In genomic region chr17:45991341-45991740, GRCh38 we compare ENCODE assay signal across 38 cellular contexts. TPM values are rescaled to one million over a fixed set of nuclear protein-coding genes. Genes with fewer than 3 reads are reported as not detected.
"Had no signal": no experiment of that assay in that cellular context is flagged by ENCODE, and none has a peak within 500 bp of the region (broad histone marks: within the 10 kb centered on the region; RNA-seq: fewer than 3 reads in every experiment).

No MANE protein-coding gene starts in this region.

- H3K9me3 ChIP-seq: adrenal gland, body of pancreas, breast epithelium had no signal

- H3K27me3 ChIP-seq: adrenal gland, body of pancreas, brain microvascular endothelial cell, breast epithelium had no signal

- H3K36me3 ChIP-seq: adrenal gland, brain microvascular endothelial cell, breast epithelium, WERI-Rb-1 had no signal

- H3K4me1 ChIP-seq: adrenal gland, body of pancreas, breast epithelium had no signal

- DNase-seq: activated CD4-positive, alpha-beta memory T cell treated with anti-CD3 and anti-CD28 coated beads for 36 hours; activated CD4-positive, alpha-beta T cell treated with anti-CD3 and anti-CD28 coated beads for 4 hours; activated CD4-positive, alpha-beta T cell treated with anti-CD3 and anti-CD28 coated beads, Interleukin-2, amount 10 ng/mL, durations not matched to agents 24 days and 14 days; activated CD4-positive, alpha-beta T cell treated with anti-CD3 and anti-CD28 coated beads, Interleukin-2, amount 50 U/mL, for 1 hour; activated CD4-positive, alpha-beta T cell treated with anti-CD3 and anti-CD28 coated beads, Interleukin-2, amount 50 U/mL, for 4 hours; activated CD4-positive, CD25-positive, alpha-beta regulatory T cell; activated CD8-positive, alpha-beta memory T cell treated with anti-CD3 and anti-CD28 coated beads, Interleukin-2, amount 50 U/mL, for 4 hours; activated CD8-positive, alpha-beta T cell treated with anti-CD3 and anti-CD28 coated beads for 36 hours; activated effector memory CD4-positive, alpha-beta T cell treated with anti-CD3 and anti-CD28 coated beads, Interleukin-2, amount 50 U/mL, for 16 hours; activated gamma-delta T cell treated with Interleukin-2 at 50 U/mL for 16 hours; activated naive CD4-positive, alpha-beta T cell; activated naive CD4-positive, alpha-beta T cell treated with anti-CD3 and anti-CD28 coated beads for 36 hours; activated naive CD4-positive, alpha-beta T cell treated with anti-CD3 and anti-CD28 coated beads, Interleukin-2, amount 50 U/mL, for 16 hours; activated naive CD8-positive, alpha-beta T cell treated with anti-CD3 and anti-CD28 coated beads for 36 hours; activated T-cell treated with anti-CD3 and anti-CD28 coated beads for 4 hours; activated T-cell treated with anti-CD3 and anti-CD28 coated beads, Interleukin-2, amount 50 U/mL, for 1 hour; activated T-cell treated with anti-CD3 and anti-CD28 coated beads, Interleukin-2, amount 50 U/mL, for 4 hours; activated T-cell treated with anti-CD3 and anti-CD28 coated beads, Interleukin-2, amount 50 U/mL, for 72 hours; adrenal gland; amniotic stem cell; body of pancreas; brain microvascular endothelial cell; central memory CD4-positive, alpha-beta T cell; T-helper 1 cell; T-helper 2 cell; T-helper 9 cell; WERI-Rb-1 had no signal

- ATAC-seq: activated CD4-positive, CD25-positive, alpha-beta regulatory T cell treated with anti-CD3 and anti-CD28 coated beads, Interleukin-2, amount 50 U/mL, for 24 hours; activated CD8-positive, alpha-beta T cell treated with anti-CD3 and anti-CD28 coated beads for 36 hours; activated naive CD4-positive, alpha-beta T cell treated with anti-CD3 and anti-CD28 coated beads, Interleukin-2, amount 50 U/mL, for 72 hours; activated T-cell treated with anti-CD3 and anti-CD28 coated beads, Interleukin-2, amount 50 U/mL, for 4 hours; activated T-cell treated with anti-CD3 and anti-CD28 coated beads, Interleukin-2, amount 50 U/mL, for 72 hours; activated T-helper 17 cell treated with anti-CD3 and anti-CD28 coated beads, Interleukin-2, amount 50 U/mL, for 72 hours; body of pancreas had no signal

- H3K4me3 ChIP-seq: adrenal gland, body of pancreas, breast epithelium had no signal

- FAIRE-seq: astrocyte, TTC549 had no signal

- H3K27ac ChIP-seq: adrenal gland, body of pancreas, brain microvascular endothelial cell, breast epithelium, WERI-Rb-1 had no signal

RNA-seq across cellular contexts. Expression of gene STH, which starts 7.7 kb away (rescaled TPM):
- total RNA-seq: activated CD4-positive, alpha-beta memory T cell treated with anti-CD3 and anti-CD28 coated beads for 36 hours; activated CD4-positive, alpha-beta T cell treated with anti-CD3 and anti-CD28 coated beads, Interleukin-2, amount 10 ng/mL, durations not matched to agents 24 days and 14 days; activated CD8-positive, alpha-beta memory T cell treated with anti-CD3 and anti-CD28 coated beads for 36 hours; activated CD8-positive, alpha-beta T cell treated with anti-CD3 and anti-CD28 coated beads for 36 hours; activated naive CD4-positive, alpha-beta T cell treated with anti-CD3 and anti-CD28 coated beads for 36 hours; activated naive CD4-positive, alpha-beta T cell treated with anti-CD3 and anti-CD28 coated beads, Interleukin-2, amount 50 U/mL, for 72 hours; activated naive CD8-positive, alpha-beta T cell treated with anti-CD3 and anti-CD28 coated beads for 36 hours; activated T-cell treated with anti-CD3 and anti-CD28 coated beads, Interleukin-2, amount 50 U/mL, for 4 hours; activated T-cell treated with anti-CD3 and anti-CD28 coated beads, Interleukin-2, amount 50 U/mL, for 72 hours; activated T-helper 1 cell treated with anti-CD3 and anti-CD28 coated beads, Interleukin-12 subunit alpha, Interleukin-12 subunit beta, Interleukin-2, Interleukin-4 antibody, amounts not matched to agents 30 ng/mL and 10 ng/mL and 1 ng/mL, durations not matched to agents 14 hours and 24 hours and 36 hours; activated T-helper 17 cell treated with anti-CD3 and anti-CD28 coated beads, Interleukin-2, amount 50 U/mL, for 72 hours; adrenal gland; aorta; astrocyte; body of pancreas; breast epithelium; cardiac septum; WTC11 had no signal
- polyA plus RNA-seq: adrenal gland, aorta had no signal
